In genomic region chr9:90167920-90168319, GRCh38 we compare ENCODE assay signal across 18 cellular contexts.
"Had no signal": no experiment of that assay in that cellular context is flagged by ENCODE, and none has a peak within 500 bp of the region (broad histone marks: within the 10 kb centered on the region; RNA-seq: fewer than 3 reads in every experiment).

No MANE protein-coding gene starts in this region.

- H3K4me3 Mint-ChIP-seq: dendritic cell treated with granulocyte-macrophage colony-stimulating factor and Interleukin-4, amounts not matched to agents 40 ng/mL and 50 ng/mL, for 4 days; effector memory CD8-positive, alpha-beta T cell; naive B cell had no signal

- H3K4me3 ChIP-seq: breast epithelium, ovary, spleen, thoracic aorta had no signal

- DNase-seq: activated CD4-positive, CD25-positive, alpha-beta regulatory T cell treated with anti-CD3 and anti-CD28 coated beads, Interleukin-2, amount 50 U/mL, for 72 hours; activated naive CD4-positive, alpha-beta T cell treated with Interleukin-2 at 50 U/mL for 16 hours; activated T-cell treated with anti-CD3 and anti-CD28 coated beads for 4 hours; aorta; cerebellar nuclear complex; effector memory CD8-positive, alpha-beta T cell; foreskin keratinocyte; glutamatergic neuron; kidney glomerular epithelial cell; midbrain; naive B cell; ovary; spleen; stimulated activated CD4-positive, alpha-beta T cell treated with anti-CD3 and anti-CD28 coated beads, Interleukin-1b, Interleukin-23, amount 100 ng/mL, for 48 hours; T-helper 9 cell had no signal

- H3K4me1 ChIP-seq: breast epithelium, foreskin keratinocyte, spleen had no signal

- H3K27me3 Mint-ChIP-seq: naive B cell had no signal

- H3K27ac Mint-ChIP-seq: dendritic cell treated with granulocyte-macrophage colony-stimulating factor and Interleukin-4, amounts not matched to agents 40 ng/mL and 50 ng/mL, for 4 days; effector memory CD8-positive, alpha-beta T cell had no signal

- H3K27ac ChIP-seq: breast epithelium, foreskin keratinocyte, ovary, spleen, thoracic aorta had no signal

- H3K36me3 ChIP-seq: breast epithelium, ovary, spleen, thoracic aorta had no signal

- H3K9me3 ChIP-seq: ovary, thoracic aorta had no signal

- H3K27me3 ChIP-seq: breast epithelium, foreskin keratinocyte, ovary, spleen had no signal
